Comparison of ENCODE assay signal across 7 cellular contexts in the genomic region with DNA sequence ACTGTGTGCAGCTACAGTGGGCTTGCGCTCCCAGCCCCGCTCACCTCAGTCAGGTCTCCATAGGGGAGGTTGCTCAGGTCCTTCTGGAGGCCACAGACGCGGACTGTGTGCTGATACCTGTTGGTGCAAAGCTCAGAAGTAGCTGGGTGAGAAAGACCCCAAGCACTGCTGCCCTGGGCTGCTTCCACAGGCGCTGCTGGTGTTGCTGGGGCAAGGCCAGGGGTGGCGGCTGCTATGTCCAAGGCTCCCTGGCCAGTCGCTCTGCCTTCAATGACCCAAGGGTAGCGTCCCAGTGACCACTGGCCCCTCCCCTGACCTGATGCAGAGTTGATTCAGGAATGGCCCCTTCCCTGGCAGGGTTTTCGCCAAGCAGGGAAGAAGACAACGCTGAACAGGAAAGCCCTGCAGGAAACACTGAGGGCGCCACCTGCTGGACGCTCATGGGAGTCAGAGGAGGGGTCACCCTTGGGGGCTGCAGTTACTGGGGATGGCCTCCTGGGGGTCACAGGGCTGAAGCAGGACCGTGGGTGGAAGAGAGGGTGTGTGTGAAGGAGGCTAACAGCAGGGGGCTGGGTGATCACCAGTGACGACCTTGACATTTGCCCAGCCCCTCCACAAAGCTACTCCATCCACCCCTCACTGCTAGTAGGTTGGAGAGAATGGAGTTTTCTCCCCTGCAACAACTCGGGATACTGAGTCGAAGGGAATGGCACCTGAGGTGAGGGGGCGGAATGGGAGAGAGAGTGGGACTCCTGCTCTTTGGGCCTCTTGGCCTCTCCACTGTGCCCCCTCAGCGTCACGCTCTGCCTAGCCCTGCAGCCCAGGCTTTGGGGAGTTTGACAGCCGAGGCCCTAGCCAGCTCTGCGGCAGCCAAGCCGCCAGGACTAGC.
DNase-seq lines count a peak whose midpoint lies in the region; ATAC-seq and TF ChIP-seq lines count a peak whose summit lies in the region.

No MANE protein-coding gene starts in this region.

- no peak overlapping the region for H3K4me3 ChIP-seq in effector memory CD4-positive, alpha-beta T cell (ENCODE audit: insufficient read depth, low read depth, low read length, poor library complexity, severe bottlenecking)

- H3K4me3 Mint-ChIP-seq in nephron progenitor cell: no peak overlapping the region

- POLR2A ChIA-PET in GM10248 (lab: Yijun Ruan, JAX): no interaction called here

- DNase-seq in GM10248 (ENCODE audit: extremely low spot score): peak; percentile 85
- peak; percentile 65 for DNase-seq in NCI-H1105 (lab: John Stamatoyannopoulos, UW)
- DNase-seq in activated CD4-positive, alpha-beta T cell treated with anti-CD3 and anti-CD28 coated beads for 48 hours: peak; percentile 83
- DNase-seq in effector memory CD4-positive, alpha-beta T cell: peak; percentile 5 to 30 (median 11)
- DNase-seq in nephron progenitor cell: peak; percentile 91
- no peak for DNase-seq in T1000 (lab: John Stamatoyannopoulos, UW)

- H3K9me3 ChIP-seq in effector memory CD4-positive, alpha-beta T cell (ENCODE audit: control insufficient read depth, low read length): no peaks in the 10 kb centered on the region

- no peaks in the 10 kb centered on the region for H3K9me3 Mint-ChIP-seq in nephron progenitor cell

- no peaks in the 10 kb centered on the region for H3K27me3 ChIP-seq in effector memory CD4-positive, alpha-beta T cell (replicated peaks; ENCODE audit: control insufficient read depth, insufficient read depth, low read length, poor library complexity, severe bottlenecking)

- H3K27ac ChIP-seq in effector memory CD4-positive, alpha-beta T cell (ENCODE audit: insufficient read depth, low read length, poor library complexity, severe bottlenecking): no peak overlapping the region

- peaks cover 14% of the 10 kb centered on the region for H3K4me1 Mint-ChIP-seq in nephron progenitor cell

- no peaks in the 10 kb centered on the region for H3K4me1 ChIP-seq in effector memory CD4-positive, alpha-beta T cell (ENCODE audit: control insufficient read depth, insufficient read depth, low read length, poor library complexity, severe bottlenecking)

- H3K27ac Mint-ChIP-seq in nephron progenitor cell: no peak overlapping the region

- H3K27me3 Mint-ChIP-seq in nephron progenitor cell (ENCODE audit: low read depth, poor library complexity): no peaks in the 10 kb centered on the region

- CTCF ChIA-PET in GM10248 (lab: Yijun Ruan, JAX): interaction anchor here (0.8 to 4.4 kb wide), 17 partner anchors 8 to 1169 kb away, joined by 3 to 33 read pairs (median 4); a partner anchor contains a TSS

- H3K36me3 Mint-ChIP-seq in nephron progenitor cell (ENCODE audit: low read depth): no peaks in the 10 kb centered on the region

- peak; percentile 68 for ATAC-seq in GM21737 (IDR thresholded peaks at IDR 0.05; ENCODE audit: unreplicated experiment)

- TF ChIP-seq CTCF in GM10248 (IDR thresholded peaks at IDR 0.05; ENCODE audit: control extremely low read depth, extremely low read depth, low read depth, missing control alignments) (peak; percentile 81), nephron progenitor cell (IDR thresholded peaks at IDR 0.05) (peak; percentile 97)

- H3K36me3 ChIP-seq in effector memory CD4-positive, alpha-beta T cell (ENCODE audit: control insufficient read depth, insufficient read depth, low read length): no peaks in the 10 kb centered on the region
